ENCODE assay signal across 22 cellular contexts in genomic region chr14:75439989-75440388, GRCh38. TPM values are rescaled to one million over a fixed set of nuclear protein-coding genes. Genes with fewer than 3 reads are reported as not detected.
A peak's percentile ranks its signal among the peaks of the same experiment; 100 is the strongest.
DNase-seq lines count a peak whose midpoint lies in the region; ATAC-seq, FAIRE-seq and TF ChIP-seq lines count a peak whose summit lies in the region.
"Had no signal": no experiment of that assay in that cellular context is flagged by ENCODE, and none has a peak within 500 bp of the region (broad histone marks: within the 10 kb centered on the region; RNA-seq: fewer than 3 reads in every experiment).

No MANE protein-coding gene starts in this region.

- H3K18ac ChIP-seq in neuronal stem cell (ENCODE audit: low read length): no peak overlapping the region

- peak; percentile 50 for ATAC-seq in HG02623 (IDR thresholded peaks at IDR 0.05; ENCODE audit: unreplicated experiment)
- no peak for ATAC-seq in activated T-helper 17 cell treated with anti-CD3 and anti-CD28 coated beads, Interleukin-2, amount 50 U/mL, for 72 hours (replicated peaks)
- ATAC-seq: activated T-cell treated with anti-CD3 and anti-CD28 coated beads, Interleukin-2, amount 50 U/mL, for 72 hours; Right ventricle myocardium inferior had no signal

- H3K79me1 ChIP-seq in neuronal stem cell (ENCODE audit: low read depth, low read length): no peaks in the 10 kb centered on the region

- no peak overlapping the region for H3K23ac ChIP-seq in neuronal stem cell (ENCODE audit: low read depth, low read length, poor library complexity)

- H2BK12ac ChIP-seq in neuronal stem cell (ENCODE audit: low read length): no peak overlapping the region

- no peaks in the 10 kb centered on the region for H3K27me3 ChIP-seq in Peyer's patch
- no peaks in the 10 kb centered on the region for H3K27me3 ChIP-seq in neuronal stem cell (ENCODE audit: control insufficient read depth in 3 of 3, insufficient read depth in 3 of 3, low read depth in 1 of 3, low read length in 3 of 3)
- H3K27me3 ChIP-seq: heart left ventricle had no signal

- no peak overlapping the region for H4K91ac ChIP-seq in neuronal stem cell (ENCODE audit: low read depth, low read length, poor library complexity)

- no peak overlapping the region for H2BK5ac ChIP-seq in neuronal stem cell (ENCODE audit: low read length)

- no peak overlapping the region for H3K4me3 Mint-ChIP-seq in activated T-helper 17 cell treated with anti-CD3 and anti-CD28 coated beads, Interleukin-2, amount 50 U/mL, for 72 hours
- H3K4me3 Mint-ChIP-seq: activated naive CD8-positive, alpha-beta T cell treated with anti-CD3 and anti-CD28 coated beads for 36 hours; activated T-cell treated with anti-CD3 and anti-CD28 coated beads, Interleukin-2, amount 50 U/mL, for 72 hours; CD14-positive monocyte; nephron progenitor cell had no signal

- TF ChIP-seq POLR2A in GM12891 (IDR thresholded peaks at IDR 0.05; ENCODE audit: low read depth, low read length) (no peak), Peyer's patch (IDR thresholded peaks at IDR 0.05) (no peak)

- H3K4me1 Mint-ChIP-seq in activated T-helper 17 cell treated with anti-CD3 and anti-CD28 coated beads, Interleukin-2, amount 50 U/mL, for 72 hours: no peaks in the 10 kb centered on the region

- TF ChIP-seq CTCF in Peyer's patch (IDR thresholded peaks at IDR 0.05): no peak

- peak; percentile 82 for FAIRE-seq in GM12891 (lab: Jason Lieb, UNC)
- no peak for FAIRE-seq in frontal cortex (lab: Jason Lieb, UNC)
- FAIRE-seq: H54, islet of Langerhans had no signal

- no peak overlapping the region for H2AFZ ChIP-seq in neuronal stem cell (ENCODE audit: low read length)

- no peak overlapping the region for H3K4ac ChIP-seq in neuronal stem cell (ENCODE audit: low read length)

- no peak overlapping the region for H2BK120ac ChIP-seq in neuronal stem cell (ENCODE audit: low read depth, low read length)

- H3K27me3 Mint-ChIP-seq in activated T-helper 17 cell treated with anti-CD3 and anti-CD28 coated beads, Interleukin-2, amount 50 U/mL, for 72 hours: peaks cover 6% of the 10 kb centered on the region
- H3K27me3 Mint-ChIP-seq: activated naive CD8-positive, alpha-beta T cell treated with anti-CD3 and anti-CD28 coated beads for 36 hours had no signal

- peak overlapping the region in 3 of 4 donors; percentile 18 to 52 (median 46) for H3K27ac ChIP-seq in Peyer's patch
- H3K27ac ChIP-seq in neuronal stem cell (replicated peaks; ENCODE audit: low read length): no peak overlapping the region
- H3K27ac ChIP-seq: WERI-Rb-1 had no signal

- H3K36me3 Mint-ChIP-seq in activated T-helper 17 cell treated with anti-CD3 and anti-CD28 coated beads, Interleukin-2, amount 50 U/mL, for 72 hours (ENCODE audit: low read depth): no peaks in the 10 kb centered on the region
- H3K36me3 Mint-ChIP-seq: activated naive CD8-positive, alpha-beta T cell treated with anti-CD3 and anti-CD28 coated beads for 36 hours had no signal

- H3K36me3 ChIP-seq in Peyer's patch (peaks cover 0 to 68% (median 0%) of the 10 kb centered on the region in 3 donors), neuronal stem cell (replicated peaks in 1 of 2; ENCODE audit: control insufficient read depth in 2 of 2, insufficient read depth in 2 of 2, low read length in 2 of 2) (peaks cover 0 to 8% of the 10 kb centered on the region in 2 donors)
- H3K36me3 ChIP-seq: WERI-Rb-1 had no signal

- H3K4me1 ChIP-seq in Peyer's patch (peaks cover 0 to 46% (median 8%) of the 10 kb centered on the region in 4 donors), neuronal stem cell (ENCODE audit: control insufficient read depth in 2 of 2, insufficient read depth in 1 of 2, low read depth in 1 of 2, low read length in 2 of 2) (peaks cover 0 to 4% of the 10 kb centered on the region in 2 donors)

- H2BK15ac ChIP-seq in neuronal stem cell (ENCODE audit: low read length): no peak overlapping the region

- no peaks in the 10 kb centered on the region for H3K9me3 Mint-ChIP-seq in activated T-helper 17 cell treated with anti-CD3 and anti-CD28 coated beads, Interleukin-2, amount 50 U/mL, for 72 hours
- H3K9me3 Mint-ChIP-seq: activated naive CD8-positive, alpha-beta T cell treated with anti-CD3 and anti-CD28 coated beads for 36 hours; activated T-cell treated with anti-CD3 and anti-CD28 coated beads, Interleukin-2, amount 50 U/mL, for 72 hours; CD14-positive monocyte; nephron progenitor cell had no signal

- H3K9me3 ChIP-seq in Peyer's patch: no peaks in the 10 kb centered on the region
- H3K9me3 ChIP-seq in neuronal stem cell (replicated peaks in 1 of 2; ENCODE audit: control insufficient read depth in 2 of 2, insufficient read depth in 1 of 2, low read depth in 1 of 2, low read length in 2 of 2): no peaks in the 10 kb centered on the region
- H3K9me3 ChIP-seq: heart left ventricle had no signal

- no peak overlapping the region for H3K4me2 ChIP-seq in neuronal stem cell (ENCODE audit: insufficient read depth, low read length, poor library complexity, severe bottlenecking)

- H3K4me3 ChIP-seq in Peyer's patch (no peak overlapping the region), neuronal stem cell (ENCODE audit: low read length in 2 of 2) (no peak overlapping the region)
- H3K4me3 ChIP-seq: heart left ventricle had no signal

- no peak overlapping the region for H4K8ac ChIP-seq in neuronal stem cell (ENCODE audit: low read depth, low read length)

- H3K27ac Mint-ChIP-seq in activated T-helper 17 cell treated with anti-CD3 and anti-CD28 coated beads, Interleukin-2, amount 50 U/mL, for 72 hours: no peak overlapping the region
- H3K27ac Mint-ChIP-seq: activated naive CD8-positive, alpha-beta T cell treated with anti-CD3 and anti-CD28 coated beads for 36 hours; activated T-cell treated with anti-CD3 and anti-CD28 coated beads, Interleukin-2, amount 50 U/mL, for 72 hours had no signal

- H2AK5ac ChIP-seq in neuronal stem cell (ENCODE audit: low read depth, low read length): no peak overlapping the region

- H3K14ac ChIP-seq in neuronal stem cell (ENCODE audit: low read length): no peak overlapping the region

- DNase-seq in GM12891 (ENCODE audit: insufficient read length, low spot score) (no peak), Peyer's patch (peak in 2 of 3 donors; percentile 63 to 68), neuronal stem cell (ENCODE audit: low spot score) (no peak), cortex of kidney (lab: John Stamatoyannopoulos, UW) (no peak), glomerular visceral epithelial cell (ENCODE audit: extremely low spot score) (no peak), frontal cortex (ENCODE audit: low spot score in 2 of 2) (no peak)
- DNase-seq: activated naive CD8-positive, alpha-beta T cell treated with anti-CD3 and anti-CD28 coated beads for 36 hours; activated T-cell treated with anti-CD3 and anti-CD28 coated beads, Interleukin-2, amount 50 U/mL, for 72 hours; DMS153; heart left ventricle; NCI-H146; NCI-H345; nephron progenitor cell; stimulated activated naive CD4-positive, alpha-beta T cell treated with Interleukin-2 at 50 U/mL for 16 hours; T-helper 1 cell; WERI-Rb-1 had no signal

- no CpG with 5 or more reads among the region's 13 CpGs for WGBS in neuronal stem cell (ENCODE audit: extremely low coverage in 2 of 2, insufficient read length in 2 of 2, insufficient replicate concordance in 1 of 2), 2 donors

- H3K9ac ChIP-seq in neuronal stem cell (ENCODE audit: low read depth, low read length, poor library complexity): peak overlapping the region; percentile 51

TF ChIP-seq in GM12891, 5 proteins besides CTCF, POLR2A, EP300 and RAD21:
- TF ChIP-seq POU2F2 (IDR thresholded peaks at IDR 0.05; ENCODE audit: low read depth, low read length) (peak; percentile 94), SPI1 (IDR thresholded peaks at IDR 0.05; ENCODE audit: low read depth, low read length) (no peak)

RNA-seq across cellular contexts. Expression of gene JDP2, which starts 12.2 kb away (rescaled TPM):
- 8.5 TPM for polyA plus RNA-seq in GM12891 (2012; ENCODE audit: low read depth, missing spikeins)
- total RNA-seq in Peyer's patch (100 to 1,000 TPM in 1 of 4 donors, 10 to 100 TPM in 3; 56.7 to 111 (median 67.2) TPM), frontal cortex (5.3 TPM)
- polyA plus RNA-seq in neuronal stem cell (2013, experiment 1 of 2): 12.3 TPM
- 12.4 TPM for polyA plus RNA-seq in neuronal stem cell (2013, experiment 2 of 2)
- total RNA-seq in activated T-helper 17 cell treated with anti-CD3 and anti-CD28 coated beads, Interleukin-2, amount 50 U/mL, for 72 hours: 1 to 10 TPM in 1 of 2 donors, under 1 TPM in 1; 0.61 to 1.1 TPM

Comparison
In these comparisons a context has a peak if more than half of its experiments do, and no peak if none do; other contexts are left out.
1. DNase-seq: peak in Peyer's patch (2 of 3); none in GM12891 (single experiment), neuronal stem cell (single experiment), cortex of kidney (single experiment), glomerular visceral epithelial cell (single experiment) and frontal cortex (0 of 2).